ENCODE assay signal across 1 cellular context in the genomic region with DNA sequence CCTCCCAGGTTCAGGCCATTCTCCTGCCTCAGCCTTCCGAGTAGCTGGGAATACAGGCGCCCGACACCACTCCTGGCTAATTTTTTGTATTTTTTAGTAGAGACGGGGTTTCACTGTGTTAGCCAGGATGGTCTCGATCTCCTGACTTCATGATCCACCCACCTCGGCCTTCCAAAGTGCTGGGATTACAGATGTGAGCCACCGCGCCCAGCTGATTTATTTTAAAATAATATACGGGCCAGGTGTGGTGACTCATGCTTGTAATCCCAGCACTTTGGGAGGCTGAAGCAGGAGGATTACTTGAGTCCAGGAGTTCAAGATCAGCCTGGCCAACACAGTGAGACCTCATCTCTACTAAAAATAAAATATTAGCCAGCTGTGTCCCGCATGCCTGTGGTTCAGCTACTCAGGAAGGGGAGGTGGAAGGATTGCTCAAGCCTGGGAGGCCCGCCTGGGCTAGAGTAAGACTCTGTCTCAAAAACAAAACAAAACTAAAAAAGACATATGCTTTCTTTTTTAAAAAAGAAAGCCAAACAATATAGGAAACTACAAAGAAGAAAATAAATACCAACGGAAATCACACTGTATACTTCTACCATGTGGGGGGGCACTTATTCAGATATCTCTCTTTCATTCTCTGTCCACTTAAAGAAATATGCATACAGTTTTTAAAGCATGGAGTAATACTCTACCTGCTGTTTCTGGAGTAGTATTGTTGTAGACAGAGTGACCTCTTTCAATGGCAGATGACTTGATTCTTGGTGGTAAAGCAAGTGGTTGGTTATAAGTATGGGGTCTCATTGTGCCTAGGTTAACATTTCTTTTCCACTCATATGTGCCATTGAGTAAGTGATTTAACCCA.
TF ChIP-seq lines count a peak whose summit lies in the region.

No MANE protein-coding gene starts in this region.

TF ChIP-seq in HepG2, 621 proteins besides CTCF, POLR2A, EP300 and RAD21 (continued from another document and continues in another):
- TF ChIP-seq CEBPB (IDR thresholded peaks at IDR 0.05; ENCODE audit: borderline replicate concordance, low read depth, low read length): peak; percentile 86; the same call in 1 of the 2 replicates
- TF ChIP-seq ZNF33A (CRISPR knock-in tag; IDR thresholded peaks at IDR 0.05; ENCODE audit: borderline replicate concordance): no peak
- TF ChIP-seq NFIC (IDR thresholded peaks at IDR 0.05; ENCODE audit: low read length): peak; percentile 58; the same call in 1 of the 2 replicates
- TF ChIP-seq SMAD9 (CRISPR knock-in tag; IDR thresholded peaks at IDR 0.05): no peak
- peak; percentile 86; the same call in 1 of the 2 replicates for TF ChIP-seq SMYD3 (CRISPR knock-in tag; IDR thresholded peaks at IDR 0.05)
- TF ChIP-seq HCFC1 (IDR thresholded peaks at IDR 0.05; ENCODE audit: low read depth, low read length): no peak
- TF ChIP-seq, protein P1, sequence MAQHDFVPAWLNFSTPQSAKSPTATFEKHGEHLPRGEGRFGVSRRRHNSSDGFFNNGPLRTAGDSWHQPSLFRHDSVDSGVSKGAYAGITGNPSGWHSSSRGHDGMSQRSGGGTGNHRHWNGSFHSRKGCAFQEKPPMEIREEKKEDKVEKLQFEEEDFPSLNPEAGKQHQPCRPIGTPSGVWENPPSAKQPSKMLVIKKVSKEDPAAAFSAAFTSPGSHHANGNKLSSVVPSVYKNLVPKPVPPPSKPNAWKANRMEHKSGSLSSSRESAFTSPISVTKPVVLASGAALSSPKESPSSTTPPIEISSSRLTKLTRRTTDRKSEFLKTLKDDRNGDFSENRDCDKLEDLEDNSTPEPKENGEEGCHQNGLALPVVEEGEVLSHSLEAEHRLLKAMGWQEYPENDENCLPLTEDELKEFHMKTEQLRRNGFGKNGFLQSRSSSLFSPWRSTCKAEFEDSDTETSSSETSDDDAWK (CRISPR knock-in tag; IDR thresholded peaks at IDR 0.05): no peak
- TF ChIP-seq SRY (CRISPR knock-in tag; IDR thresholded peaks at IDR 0.05): no peak; the same call in 1 of the 2 replicates
- no peak for TF ChIP-seq RFX1 (IDR thresholded peaks at IDR 0.05)
- no peak for TF ChIP-seq AGO1 (IDR thresholded peaks at IDR 0.05; ENCODE audit: low read depth, low read length, poor library complexity, severe bottlenecking)
- TF ChIP-seq, protein P2, sequence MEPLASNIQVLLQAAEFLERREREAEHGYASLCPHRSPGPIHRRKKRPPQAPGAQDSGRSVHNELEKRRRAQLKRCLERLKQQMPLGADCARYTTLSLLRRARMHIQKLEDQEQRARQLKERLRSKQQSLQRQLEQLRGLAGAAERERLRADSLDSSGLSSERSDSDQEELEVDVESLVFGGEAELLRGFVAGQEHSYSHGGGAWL (CRISPR knock-in tag; IDR thresholded peaks at IDR 0.05): 0 out of 2 replicates have a peak, but pooled peaks have one; percentile 19
- TF ChIP-seq SCMH1 (CRISPR knock-in tag; IDR thresholded peaks at IDR 0.05; ENCODE audit: borderline replicate concordance): no peak
- no peak for TF ChIP-seq GTF2F1 (IDR thresholded peaks at IDR 0.05; ENCODE audit: low read length)
- no peak for TF ChIP-seq ZNF768 (CRISPR knock-in tag; IDR thresholded peaks at IDR 0.05)
- TF ChIP-seq, protein P3, sequence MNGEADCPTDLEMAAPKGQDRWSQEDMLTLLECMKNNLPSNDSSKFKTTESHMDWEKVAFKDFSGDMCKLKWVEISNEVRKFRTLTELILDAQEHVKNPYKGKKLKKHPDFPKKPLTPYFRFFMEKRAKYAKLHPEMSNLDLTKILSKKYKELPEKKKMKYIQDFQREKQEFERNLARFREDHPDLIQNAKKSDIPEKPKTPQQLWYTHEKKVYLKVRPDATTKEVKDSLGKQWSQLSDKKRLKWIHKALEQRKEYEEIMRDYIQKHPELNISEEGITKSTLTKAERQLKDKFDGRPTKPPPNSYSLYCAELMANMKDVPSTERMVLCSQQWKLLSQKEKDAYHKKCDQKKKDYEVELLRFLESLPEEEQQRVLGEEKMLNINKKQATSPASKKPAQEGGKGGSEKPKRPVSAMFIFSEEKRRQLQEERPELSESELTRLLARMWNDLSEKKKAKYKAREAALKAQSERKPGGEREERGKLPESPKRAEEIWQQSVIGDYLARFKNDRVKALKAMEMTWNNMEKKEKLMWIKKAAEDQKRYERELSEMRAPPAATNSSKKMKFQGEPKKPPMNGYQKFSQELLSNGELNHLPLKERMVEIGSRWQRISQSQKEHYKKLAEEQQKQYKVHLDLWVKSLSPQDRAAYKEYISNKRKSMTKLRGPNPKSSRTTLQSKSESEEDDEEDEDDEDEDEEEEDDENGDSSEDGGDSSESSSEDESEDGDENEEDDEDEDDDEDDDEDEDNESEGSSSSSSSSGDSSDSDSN (CRISPR knock-in tag; IDR thresholded peaks at IDR 0.05): no peak
- TF ChIP-seq, protein P4, sequence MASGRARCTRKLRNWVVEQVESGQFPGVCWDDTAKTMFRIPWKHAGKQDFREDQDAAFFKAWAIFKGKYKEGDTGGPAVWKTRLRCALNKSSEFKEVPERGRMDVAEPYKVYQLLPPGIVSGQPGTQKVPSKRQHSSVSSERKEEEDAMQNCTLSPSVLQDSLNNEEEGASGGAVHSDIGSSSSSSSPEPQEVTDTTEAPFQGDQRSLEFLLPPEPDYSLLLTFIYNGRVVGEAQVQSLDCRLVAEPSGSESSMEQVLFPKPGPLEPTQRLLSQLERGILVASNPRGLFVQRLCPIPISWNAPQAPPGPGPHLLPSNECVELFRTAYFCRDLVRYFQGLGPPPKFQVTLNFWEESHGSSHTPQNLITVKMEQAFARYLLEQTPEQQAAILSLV (CRISPR knock-in tag; IDR thresholded peaks at IDR 0.05; ENCODE audit: borderline replicate concordance): no peak
- no peak for TF ChIP-seq ZBTB1 (CRISPR knock-in tag; IDR thresholded peaks at IDR 0.05; ENCODE audit: borderline replicate concordance)
- TF ChIP-seq ZNF225 (CRISPR knock-in tag; IDR thresholded peaks at IDR 0.05): no peak
- TF ChIP-seq MTF2 (CRISPR knock-in tag; IDR thresholded peaks at IDR 0.05; ENCODE audit: borderline replicate concordance): no peak
- TF ChIP-seq NFYC (CRISPR knock-in tag; IDR thresholded peaks at IDR 0.05): 0 out of 2 replicates have a peak, but pooled peaks have one; percentile 29
- TF ChIP-seq, protein P5, sequence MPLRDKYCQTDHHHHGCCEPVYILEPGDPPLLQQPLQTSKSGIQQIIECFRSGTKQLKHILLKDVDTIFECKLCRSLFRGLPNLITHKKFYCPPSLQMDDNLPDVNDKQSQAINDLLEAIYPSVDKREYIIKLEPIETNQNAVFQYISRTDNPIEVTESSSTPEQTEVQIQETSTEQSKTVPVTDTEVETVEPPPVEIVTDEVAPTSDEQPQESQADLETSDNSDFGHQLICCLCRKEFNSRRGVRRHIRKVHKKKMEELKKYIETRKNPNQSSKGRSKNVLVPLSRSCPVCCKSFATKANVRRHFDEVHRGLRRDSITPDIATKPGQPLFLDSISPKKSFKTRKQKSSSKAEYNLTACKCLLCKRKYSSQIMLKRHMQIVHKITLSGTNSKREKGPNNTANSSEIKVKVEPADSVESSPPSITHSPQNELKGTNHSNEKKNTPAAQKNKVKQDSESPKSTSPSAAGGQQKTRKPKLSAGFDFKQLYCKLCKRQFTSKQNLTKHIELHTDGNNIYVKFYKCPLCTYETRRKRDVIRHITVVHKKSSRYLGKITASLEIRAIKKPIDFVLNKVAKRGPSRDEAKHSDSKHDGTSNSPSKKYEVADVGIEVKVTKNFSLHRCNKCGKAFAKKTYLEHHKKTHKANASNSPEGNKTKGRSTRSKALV (CRISPR knock-in tag; IDR thresholded peaks at IDR 0.05): peak; percentile 74; the same call in 1 of the 2 replicates
- peak; percentile 61; the same call in 1 of the 2 replicates for TF ChIP-seq ARID2 (CRISPR knock-in tag; IDR thresholded peaks at IDR 0.05; ENCODE audit: borderline replicate concordance)
- TF ChIP-seq GZF1 (CRISPR knock-in tag; IDR thresholded peaks at IDR 0.05): peak; percentile 72
- TF ChIP-seq IKZF4 (CRISPR knock-in tag; IDR thresholded peaks at IDR 0.05; ENCODE audit: borderline replicate concordance, low read depth, not compliant biosample characterization): no peak
- TF ChIP-seq, protein P6, sequence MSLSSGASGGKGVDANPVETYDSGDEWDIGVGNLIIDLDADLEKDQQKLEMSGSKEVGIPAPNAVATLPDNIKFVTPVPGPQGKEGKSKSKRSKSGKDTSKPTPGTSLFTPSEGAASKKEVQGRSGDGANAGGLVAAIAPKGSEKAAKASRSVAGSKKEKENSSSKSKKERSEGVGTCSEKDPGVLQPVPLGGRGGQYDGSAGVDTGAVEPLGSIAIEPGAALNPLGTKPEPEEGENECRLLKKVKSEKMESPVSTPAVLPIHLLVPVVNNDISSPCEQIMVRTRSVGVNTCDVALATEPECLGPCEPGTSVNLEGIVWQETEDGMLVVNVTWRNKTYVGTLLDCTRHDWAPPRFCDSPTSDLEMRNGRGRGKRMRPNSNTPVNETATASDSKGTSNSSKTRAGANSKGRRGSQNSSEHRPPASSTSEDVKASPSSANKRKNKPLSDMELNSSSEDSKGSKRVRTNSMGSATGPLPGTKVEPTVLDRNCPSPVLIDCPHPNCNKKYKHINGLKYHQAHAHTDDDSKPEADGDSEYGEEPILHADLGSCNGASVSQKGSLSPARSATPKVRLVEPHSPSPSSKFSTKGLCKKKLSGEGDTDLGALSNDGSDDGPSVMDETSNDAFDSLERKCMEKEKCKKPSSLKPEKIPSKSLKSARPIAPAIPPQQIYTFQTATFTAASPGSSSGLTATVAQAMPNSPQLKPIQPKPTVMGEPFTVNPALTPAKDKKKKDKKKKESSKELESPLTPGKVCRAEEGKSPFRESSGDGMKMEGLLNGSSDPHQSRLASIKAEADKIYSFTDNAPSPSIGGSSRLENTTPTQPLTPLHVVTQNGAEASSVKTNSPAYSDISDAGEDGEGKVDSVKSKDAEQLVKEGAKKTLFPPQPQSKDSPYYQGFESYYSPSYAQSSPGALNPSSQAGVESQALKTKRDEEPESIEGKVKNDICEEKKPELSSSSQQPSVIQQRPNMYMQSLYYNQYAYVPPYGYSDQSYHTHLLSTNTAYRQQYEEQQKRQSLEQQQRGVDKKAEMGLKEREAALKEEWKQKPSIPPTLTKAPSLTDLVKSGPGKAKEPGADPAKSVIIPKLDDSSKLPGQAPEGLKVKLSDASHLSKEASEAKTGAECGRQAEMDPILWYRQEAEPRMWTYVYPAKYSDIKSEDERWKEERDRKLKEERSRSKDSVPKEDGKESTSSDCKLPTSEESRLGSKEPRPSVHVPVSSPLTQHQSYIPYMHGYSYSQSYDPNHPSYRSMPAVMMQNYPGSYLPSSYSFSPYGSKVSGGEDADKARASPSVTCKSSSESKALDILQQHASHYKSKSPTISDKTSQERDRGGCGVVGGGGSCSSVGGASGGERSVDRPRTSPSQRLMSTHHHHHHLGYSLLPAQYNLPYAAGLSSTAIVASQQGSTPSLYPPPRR (CRISPR knock-in tag; IDR thresholded peaks at IDR 0.05; ENCODE audit: borderline replicate concordance): no peak
- no peak for TF ChIP-seq ZNF224 (CRISPR knock-in tag; IDR thresholded peaks at IDR 0.05)
- no peak for TF ChIP-seq KDM5A (IDR thresholded peaks at IDR 0.05; ENCODE audit: borderline replicate concordance, low read length)
- TF ChIP-seq, protein P7, sequence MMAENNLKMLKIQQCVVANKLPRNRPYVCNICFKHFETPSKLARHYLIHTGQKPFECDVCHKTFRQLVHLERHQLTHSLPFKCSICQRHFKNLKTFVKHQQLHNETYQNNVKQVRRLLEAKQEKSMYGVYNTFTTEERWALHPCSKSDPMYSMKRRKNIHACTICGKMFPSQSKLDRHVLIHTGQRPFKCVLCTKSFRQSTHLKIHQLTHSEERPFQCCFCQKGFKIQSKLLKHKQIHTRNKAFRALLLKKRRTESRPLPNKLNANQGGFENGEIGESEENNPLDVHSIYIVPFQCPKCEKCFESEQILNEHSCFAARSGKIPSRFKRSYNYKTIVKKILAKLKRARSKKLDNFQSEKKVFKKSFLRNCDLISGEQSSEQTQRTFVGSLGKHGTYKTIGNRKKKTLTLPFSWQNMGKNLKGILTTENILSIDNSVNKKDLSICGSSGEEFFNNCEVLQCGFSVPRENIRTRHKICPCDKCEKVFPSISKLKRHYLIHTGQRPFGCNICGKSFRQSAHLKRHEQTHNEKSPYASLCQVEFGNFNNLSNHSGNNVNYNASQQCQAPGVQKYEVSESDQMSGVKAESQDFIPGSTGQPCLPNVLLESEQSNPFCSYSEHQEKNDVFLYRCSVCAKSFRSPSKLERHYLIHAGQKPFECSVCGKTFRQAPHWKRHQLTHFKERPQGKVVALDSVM (CRISPR knock-in tag; IDR thresholded peaks at IDR 0.05): peak; percentile 100
- TF ChIP-seq, protein P8, sequence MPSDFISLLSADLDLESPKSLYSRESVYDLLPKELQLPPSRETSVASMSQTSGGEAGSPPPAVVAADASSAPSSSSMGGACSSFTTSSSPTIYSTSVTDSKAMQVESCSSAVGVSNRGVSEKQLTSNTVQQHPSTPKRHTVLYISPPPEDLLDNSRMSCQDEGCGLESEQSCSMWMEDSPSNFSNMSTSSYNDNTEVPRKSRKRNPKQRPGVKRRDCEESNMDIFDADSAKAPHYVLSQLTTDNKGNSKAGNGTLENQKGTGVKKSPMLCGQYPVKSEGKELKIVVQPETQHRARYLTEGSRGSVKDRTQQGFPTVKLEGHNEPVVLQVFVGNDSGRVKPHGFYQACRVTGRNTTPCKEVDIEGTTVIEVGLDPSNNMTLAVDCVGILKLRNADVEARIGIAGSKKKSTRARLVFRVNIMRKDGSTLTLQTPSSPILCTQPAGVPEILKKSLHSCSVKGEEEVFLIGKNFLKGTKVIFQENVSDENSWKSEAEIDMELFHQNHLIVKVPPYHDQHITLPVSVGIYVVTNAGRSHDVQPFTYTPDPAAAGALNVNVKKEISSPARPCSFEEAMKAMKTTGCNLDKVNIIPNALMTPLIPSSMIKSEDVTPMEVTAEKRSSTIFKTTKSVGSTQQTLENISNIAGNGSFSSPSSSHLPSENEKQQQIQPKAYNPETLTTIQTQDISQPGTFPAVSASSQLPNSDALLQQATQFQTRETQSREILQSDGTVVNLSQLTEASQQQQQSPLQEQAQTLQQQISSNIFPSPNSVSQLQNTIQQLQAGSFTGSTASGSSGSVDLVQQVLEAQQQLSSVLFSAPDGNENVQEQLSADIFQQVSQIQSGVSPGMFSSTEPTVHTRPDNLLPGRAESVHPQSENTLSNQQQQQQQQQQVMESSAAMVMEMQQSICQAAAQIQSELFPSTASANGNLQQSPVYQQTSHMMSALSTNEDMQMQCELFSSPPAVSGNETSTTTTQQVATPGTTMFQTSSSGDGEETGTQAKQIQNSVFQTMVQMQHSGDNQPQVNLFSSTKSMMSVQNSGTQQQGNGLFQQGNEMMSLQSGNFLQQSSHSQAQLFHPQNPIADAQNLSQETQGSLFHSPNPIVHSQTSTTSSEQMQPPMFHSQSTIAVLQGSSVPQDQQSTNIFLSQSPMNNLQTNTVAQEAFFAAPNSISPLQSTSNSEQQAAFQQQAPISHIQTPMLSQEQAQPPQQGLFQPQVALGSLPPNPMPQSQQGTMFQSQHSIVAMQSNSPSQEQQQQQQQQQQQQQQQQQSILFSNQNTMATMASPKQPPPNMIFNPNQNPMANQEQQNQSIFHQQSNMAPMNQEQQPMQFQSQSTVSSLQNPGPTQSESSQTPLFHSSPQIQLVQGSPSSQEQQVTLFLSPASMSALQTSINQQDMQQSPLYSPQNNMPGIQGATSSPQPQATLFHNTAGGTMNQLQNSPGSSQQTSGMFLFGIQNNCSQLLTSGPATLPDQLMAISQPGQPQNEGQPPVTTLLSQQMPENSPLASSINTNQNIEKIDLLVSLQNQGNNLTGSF (CRISPR knock-in tag; IDR thresholded peaks at IDR 0.05): 0 out of 2 replicates have a peak, but pooled peaks have one; percentile 27
- peak; percentile 52; the same call in 1 of the 2 replicates for TF ChIP-seq SP4 (CRISPR knock-in tag; IDR thresholded peaks at IDR 0.05)
- TF ChIP-seq HMG20A (CRISPR knock-in tag; IDR thresholded peaks at IDR 0.05; ENCODE audit: borderline replicate concordance): no peak
